Comparison of ENCODE assay signal across 1 cellular context in genomic region chr17:28661635-28662526, GRCh38.
A peak's percentile ranks its signal among the peaks of the same experiment; 100 is the strongest.
TF ChIP-seq lines count a peak whose summit lies in the region.

Gene SDF2, minus strand, starts transcription at chr17:28661906. Its CDS starts 30 bp downstream, at chr17:28661876.
Gene SUPT6H, plus strand, starts transcription at chr17:28662205. Its CDS starts 11,197 bp downstream, at chr17:28673402.

TF ChIP-seq in HepG2, 621 proteins besides CTCF, POLR2A, EP300 and RAD21 (continued from another document and continues in another):
- no peak for TF ChIP-seq ZBTB33 (CRISPR knock-in tag; IDR thresholded peaks at IDR 0.05)
- TF ChIP-seq SAFB2 (CRISPR knock-in tag; IDR thresholded peaks at IDR 0.05; ENCODE audit: borderline replicate concordance, low read depth): peak; percentile 39; the same call in 1 of the 2 replicates
- TF ChIP-seq ZMYM2 (CRISPR knock-in tag; IDR thresholded peaks at IDR 0.05): no peak
- peak; percentile 79; the same call in 1 of the 2 replicates for TF ChIP-seq HINFP (CRISPR knock-in tag; IDR thresholded peaks at IDR 0.05; ENCODE audit: low read depth)
- TF ChIP-seq MYC (CRISPR knock-in tag; IDR thresholded peaks at IDR 0.05; ENCODE audit: borderline replicate concordance): no peak
- TF ChIP-seq SMAD1 (CRISPR knock-in tag; IDR thresholded peaks at IDR 0.05; ENCODE audit: borderline replicate concordance, low read depth): no peak
- no peak for TF ChIP-seq FOXM1 (CRISPR knock-in tag; IDR thresholded peaks at IDR 0.05)
- no peak for TF ChIP-seq HDAC6 (IDR thresholded peaks at IDR 0.05; ENCODE audit: low read depth, low read length)
- no peak for TF ChIP-seq CHD4 (IDR thresholded peaks at IDR 0.05; ENCODE audit: borderline replicate concordance, low read length)
- no peak for TF ChIP-seq ZNF549 (CRISPR knock-in tag; IDR thresholded peaks at IDR 0.05)
- TF ChIP-seq ZNF644 (CRISPR knock-in tag; IDR thresholded peaks at IDR 0.05; ENCODE audit: low read depth): no peak
- no peak for TF ChIP-seq HOMEZ (CRISPR knock-in tag; IDR thresholded peaks at IDR 0.05; ENCODE audit: low read depth)
- no peak for TF ChIP-seq MIER2 (CRISPR knock-in tag; IDR thresholded peaks at IDR 0.05)
- no peak for TF ChIP-seq HES4 (CRISPR knock-in tag; IDR thresholded peaks at IDR 0.05; ENCODE audit: borderline replicate concordance)
- TF ChIP-seq FOXA1 (IDR thresholded peaks at IDR 0.05): no peak
- peak; percentile 40; the same call in 1 of the 2 replicates for TF ChIP-seq FOXA1 (CRISPR knock-in tag; IDR thresholded peaks at IDR 0.05)
- TF ChIP-seq KAT7 (CRISPR knock-in tag; IDR thresholded peaks at IDR 0.05; ENCODE audit: borderline replicate concordance): 0 out of 2 replicates have a peak, but pooled peaks have one; percentile 11
- TF ChIP-seq ZNF782 (CRISPR knock-in tag; IDR thresholded peaks at IDR 0.05; ENCODE audit: borderline replicate concordance): peak; percentile 18; the same call in 1 of the 2 replicates
- TF ChIP-seq SIX4 (CRISPR knock-in tag; IDR thresholded peaks at IDR 0.05): 0 out of 2 replicates have a peak, but pooled peaks have one; percentile 16
- no peak for TF ChIP-seq ZNF576 (CRISPR knock-in tag; IDR thresholded peaks at IDR 0.05)
- peak; percentile 77 for TF ChIP-seq ZNF136 (CRISPR knock-in tag; IDR thresholded peaks at IDR 0.05; ENCODE audit: low read depth)
- no peak for TF ChIP-seq ZNF562 (CRISPR knock-in tag; IDR thresholded peaks at IDR 0.05; ENCODE audit: borderline replicate concordance)
- peak; percentile 97 for TF ChIP-seq CREM (IDR thresholded peaks at IDR 0.05)
- 0 out of 2 replicates have a peak, but pooled peaks have one; percentile 32 for TF ChIP-seq CREM (CRISPR knock-in tag; IDR thresholded peaks at IDR 0.05)
- TF ChIP-seq PAWR (CRISPR knock-in tag; IDR thresholded peaks at IDR 0.05; ENCODE audit: borderline replicate concordance): no peak
- TF ChIP-seq MATR3 (CRISPR knock-in tag; IDR thresholded peaks at IDR 0.05): no peak
- TF ChIP-seq LCORL (IDR thresholded peaks at IDR 0.05): no peak
- no peak; the same call in 1 of the 2 replicates for TF ChIP-seq LCORL (CRISPR knock-in tag; IDR thresholded peaks at IDR 0.05)
- TF ChIP-seq HMGXB3 (CRISPR knock-in tag; IDR thresholded peaks at IDR 0.05; ENCODE audit: borderline replicate concordance): peak; percentile 56
- TF ChIP-seq ZC3H13 (CRISPR knock-in tag; IDR thresholded peaks at IDR 0.05): 0 out of 2 replicates have a peak, but pooled peaks have one; percentile 61
- no peak for TF ChIP-seq CBX2 (IDR thresholded peaks at IDR 0.05; ENCODE audit: low read depth, low read length)
- no peak for TF ChIP-seq CBX2 (CRISPR knock-in tag; IDR thresholded peaks at IDR 0.05; ENCODE audit: low read depth)
- TF ChIP-seq HOXA3 (CRISPR knock-in tag; IDR thresholded peaks at IDR 0.05): peak; percentile 92
- no peak for TF ChIP-seq HNF4A (CRISPR knock-in tag; IDR thresholded peaks at IDR 0.05)
- TF ChIP-seq ZNF224 (CRISPR knock-in tag; IDR thresholded peaks at IDR 0.05): peak; percentile 34; the same call in 1 of the 2 replicates
- TF ChIP-seq ZSCAN29 (CRISPR knock-in tag; conservative IDR thresholded peaks at IDR 0.05): peak; percentile 89
- TF ChIP-seq MED13 (CRISPR knock-in tag; IDR thresholded peaks at IDR 0.05): no peak
- TF ChIP-seq POLR2AphosphoS2 (IDR thresholded peaks at IDR 0.05; ENCODE audit: low read depth, low read length): no peak
- TF ChIP-seq KDM5B (CRISPR knock-in tag; IDR thresholded peaks at IDR 0.05; ENCODE audit: borderline replicate concordance): no peak; the same call in 1 of the 2 replicates
- peak; percentile 83 for TF ChIP-seq YY1 (IDR thresholded peaks at IDR 0.05; ENCODE audit: insufficient read depth, insufficient replicate concordance, low read depth, low read length)
- TF ChIP-seq UBTF (CRISPR knock-in tag; IDR thresholded peaks at IDR 0.05): peak; percentile 77
- TF ChIP-seq SSRP1 (CRISPR knock-in tag; IDR thresholded peaks at IDR 0.05): no peak
- TF ChIP-seq ZNF543 (CRISPR knock-in tag; IDR thresholded peaks at IDR 0.05): peak; percentile 60; the same call in 1 of the 2 replicates
- no peak for TF ChIP-seq DBP (CRISPR knock-in tag; IDR thresholded peaks at IDR 0.05; ENCODE audit: not compliant biosample characterization)
- peak; percentile 84 for TF ChIP-seq ZNF547 (CRISPR knock-in tag; IDR thresholded peaks at IDR 0.05)
- peak; percentile 72; the same call in 1 of the 2 replicates for TF ChIP-seq MEIS1 (CRISPR knock-in tag; IDR thresholded peaks at IDR 0.05; ENCODE audit: borderline replicate concordance)
- TF ChIP-seq ZNF496 (CRISPR knock-in tag; IDR thresholded peaks at IDR 0.05; ENCODE audit: insufficient replicate concordance): no peak
- TF ChIP-seq ZNF678 (CRISPR knock-in tag; IDR thresholded peaks at IDR 0.05): no peak
- TF ChIP-seq SKIL (CRISPR knock-in tag; IDR thresholded peaks at IDR 0.05; ENCODE audit: borderline replicate concordance): 0 out of 2 replicates have a peak, but pooled peaks have one; percentile 16
- TF ChIP-seq ZZZ3 (CRISPR knock-in tag; IDR thresholded peaks at IDR 0.05; ENCODE audit: borderline replicate concordance): peak; percentile 72; the same call in 1 of the 2 replicates
- peak; percentile 76 for TF ChIP-seq PATZ1 (CRISPR knock-in tag; IDR thresholded peaks at IDR 0.05)
